In genomic region chr19:41323023-41323422, GRCh38 we compare ENCODE assay signal across 8 cellular contexts. TPM values are rescaled to one million over a fixed set of nuclear protein-coding genes. Genes with fewer than 3 reads are reported as not detected.
A peak's percentile ranks its signal among the peaks of the same experiment; 100 is the strongest.
DNase-seq lines count a peak whose midpoint lies in the region; ATAC-seq and TF ChIP-seq lines count a peak whose summit lies in the region.

No MANE protein-coding gene starts in this region.

- H3K36me3 Mint-ChIP-seq in naive B cell, result no peaks in the 10 kb centered on the region

- peak overlapping the region in 44 of 59 donors; percentile 12 to 94 (median 86) for H3K27ac ChIP-seq in dorsolateral prefrontal cortex

- H3K4me3 ChIP-seq in MG63, result no peak overlapping the region
- H3K4me3 ChIP-seq in dorsolateral prefrontal cortex, result no peak overlapping the region

- DNase-seq in AG08396 (ENCODE audit: low spot score), result peak; percentile 66
- peak; percentile 58 for DNase-seq in MG63
- no peak for DNase-seq in dorsolateral prefrontal cortex
- DNase-seq in naive B cell, result no peak
- DNase-seq in NAMALWA (ENCODE audit: low spot score), result no peak
- no peak for DNase-seq in NCI-H774 (lab: John Stamatoyannopoulos, UW)

- peaks cover 48 to 64% (median 62%) of the 10 kb centered on the region in 3 donors for H3K4me1 Mint-ChIP-seq in naive B cell

- H3K27ac Mint-ChIP-seq in naive B cell, result peak overlapping the region; percentile 74 to 99 (median 94)

- no peaks in the 10 kb centered on the region for H3K9me3 Mint-ChIP-seq in naive B cell

- ATAC-seq in naive B cell (ENCODE audit: low read depth in 2 of 2), result no peak
- no peak for ATAC-seq in GM18511 (IDR thresholded peaks at IDR 0.05; ENCODE audit: unreplicated experiment)
- ATAC-seq in HG03520 (IDR thresholded peaks at IDR 0.05; ENCODE audit: unreplicated experiment), result no peak

- TF ChIP-seq CTCF in dorsolateral prefrontal cortex (IDR thresholded peaks at IDR 0.05 in 54 of 56, conservative IDR thresholded peaks at IDR 0.05 in 2 of 56; ENCODE audit: low read depth in 1 of 56, partially characterized antibody in 56 of 56), result no peak

- H3K4me3 Mint-ChIP-seq in naive B cell, result peak overlapping the region in 3 of 8 donors; percentile 44 to 72 (median 49)

- no peaks in the 10 kb centered on the region for H3K27me3 ChIP-seq in MG63
- peaks cover 0 to 7% (median 0%) of the 10 kb centered on the region in 45 donors for H3K27me3 ChIP-seq in dorsolateral prefrontal cortex

- intact Hi-C loops in dorsolateral prefrontal cortex (cut with DNase I), result no loop called here

- H3K36me3 ChIP-seq in MG63, result peaks cover 81% of the 10 kb centered on the region

- H3K27me3 Mint-ChIP-seq in naive B cell, result no peaks in the 10 kb centered on the region

- H3K9me3 ChIP-seq in MG63, result no peaks in the 10 kb centered on the region

RNA-seq across cellular contexts. Expression of gene CCDC97, which starts 13.1 kb away (rescaled TPM):
- total RNA-seq in MG63 (2014; rRNA removed; shearing (Covaris generic); ENCODE audit: low replicate concordance), result 2.8 and 22.3 TPM in 2 replicates
- 10 to 100 TPM; 18.1 to 45.4 (median 26.0) TPM for total RNA-seq in dorsolateral prefrontal cortex
- polyA plus RNA-seq in naive B cell (ENCODE audit: low read depth in 6 of 6), result 10 to 100 TPM; 19.8 to 37.2 (median 31.7) TPM

RNA-seq across cellular contexts. Expression of gene TGFB1, which starts 30.7 kb away (rescaled TPM):
- total RNA-seq in MG63 (2014; rRNA removed; shearing (Covaris generic); ENCODE audit: low replicate concordance), result 5.6 and 8.6 TPM in 2 replicates
- total RNA-seq in dorsolateral prefrontal cortex, result 10 to 100 TPM in 104 of 120 experiments, 1 to 10 TPM in 16; 4.3 to 34.6 (median 13.8) TPM
- polyA plus RNA-seq in naive B cell (ENCODE audit: low read depth in 6 of 6), result 10 to 100 TPM; 20.1 to 61.9 (median 35.4) TPM

RNA-seq across cellular contexts. Expression of gene B9D2, which starts 40.9 kb away (rescaled TPM):
- 2.4 and 31.0 TPM in 2 replicates for total RNA-seq in MG63 (2014; rRNA removed; shearing (Covaris generic); ENCODE audit: low replicate concordance)
- total RNA-seq in dorsolateral prefrontal cortex, result 10 to 100 TPM in 4 of 120 experiments, 1 to 10 TPM in 116; 3.0 to 12.9 (median 6.6) TPM
- polyA plus RNA-seq in naive B cell (ENCODE audit: low read depth in 6 of 6), result 10 to 100 TPM in 5 of 6 donors, 1 to 10 TPM in 1; 3.2 to 17.3 (median 14.3) TPM

RNA-seq across cellular contexts. Expression of gene TMEM91, which starts 53.3 kb away (rescaled TPM):
- 0.64 and 1.5 TPM in 2 replicates for total RNA-seq in MG63 (2014; rRNA removed; shearing (Covaris generic); ENCODE audit: low replicate concordance)
- 10 to 100 TPM in 118 of 120 experiments, 1 to 10 TPM in 2; 8.6 to 26.9 (median 16.5) TPM for total RNA-seq in dorsolateral prefrontal cortex
- polyA plus RNA-seq in naive B cell (ENCODE audit: low read depth in 6 of 6), result 1 to 10 TPM in 5 of 6 donors, not detected in 1; 1.7 to 3.5 (median 2.2) TPM

RNA-seq across cellular contexts. Expression of gene HNRNPUL1, which starts 58.9 kb away (rescaled TPM):
- 149 and 151 TPM in 2 replicates for total RNA-seq in MG63 (2014; rRNA removed; shearing (Covaris generic); ENCODE audit: low replicate concordance)
- total RNA-seq in dorsolateral prefrontal cortex, result 100 to 1,000 TPM in 114 of 120 experiments, 10 to 100 TPM in 6; 92.7 to 156 (median 118) TPM
- 10 to 100 TPM; 26.2 to 85.3 (median 54.4) TPM for polyA plus RNA-seq in naive B cell (ENCODE audit: low read depth in 6 of 6)

Comparison
In these comparisons a context has a peak if more than half of its experiments do, and no peak if none do; other contexts are left out.
1. DNase-seq: peak in AG08396 (single experiment) and MG63 (single experiment); none in dorsolateral prefrontal cortex (0 of 10), naive B cell (single experiment), NAMALWA (single experiment) and NCI-H774 (single experiment).